Comparison of ENCODE assay signal across 1 cellular context in genomic region chr17:38885044-38885727, GRCh38.
A peak's percentile ranks its signal among the peaks of the same experiment; 100 is the strongest.
TF ChIP-seq lines count a peak whose summit lies in the region.

No MANE protein-coding gene starts in this region.

TF ChIP-seq in liver, 16 proteins besides CTCF, POLR2A, EP300 and RAD21 (continued from another document):
- TF ChIP-seq RXRA (IDR thresholded peaks at IDR 0.05) (peak; percentile 84 to 86), NR2F2 (IDR thresholded peaks at IDR 0.05) (peak; percentile 38), YY1 (IDR thresholded peaks at IDR 0.05) (peak; percentile 45), ATF3 (IDR thresholded peaks at IDR 0.05) (no peak), HNF4A (conservative IDR thresholded peaks at IDR 0.05) (peak; percentile 98 to 99), FOXA1 (IDR thresholded peaks at IDR 0.05) (no peak), TAF1 (conservative IDR thresholded peaks at IDR 0.05) (no peak)
